Comparison of ENCODE assay signal across 8 cellular contexts in genomic region chr7:90244909-90245841, GRCh38. TPM values are rescaled to one million over a fixed set of nuclear protein-coding genes. Genes with fewer than 3 reads are reported as not detected.
DNase-seq lines count a peak whose midpoint lies in the region; ATAC-seq, FAIRE-seq and TF ChIP-seq lines count a peak whose summit lies in the region.

TSS of gene CFAP69 (plus strand) at chr7:90245174. CDS start at chr7:90245425, 251 bp downstream.

- peaks cover 21% of the 10 kb centered on the region for H3K4me1 Mint-ChIP-seq in central memory CD8-positive, alpha-beta T cell

- H3K27me3 Mint-ChIP-seq in central memory CD8-positive, alpha-beta T cell = peaks cover 46% of the 10 kb centered on the region

- H3K9ac ChIP-seq in kidney (ENCODE audit: low read length in 2 of 2) = peak within 1 kb of the TSS; percentile 44 to 75

- FAIRE-seq in kidney (lab: Jason Lieb, UNC) = no peak

- no peaks in the 10 kb centered on the region for H3K36me3 ChIP-seq in kidney (ENCODE audit: control insufficient read depth in 1 of 2, insufficient read depth in 2 of 2, low read length in 2 of 2)

- POLR2A ChIA-PET in AG04449 (lab: Yijun Ruan, JAX) = no interaction called here

- TF ChIP-seq CTCF in AG04449 (IDR thresholded peaks at IDR 0.05; ENCODE audit: insufficient read depth, low read length, missing control alignments) (peak; percentile 53), kidney (IDR thresholded peaks at IDR 0.05; ENCODE audit: borderline replicate concordance, extremely low read depth, insufficient read depth) (peak; percentile 32)

- DNase-seq in AG04449 (ENCODE audit: low read depth, low spot score) (no peak), NCI-H2196 treated with DMSO at 0.1 percent for 48 hours (lab: John Stamatoyannopoulos, UW; ENCODE audit: unreplicated experiment) (peak; percentile 53), kidney (peak; percentile 96)
- DNase-seq in central memory CD8-positive, alpha-beta T cell (ENCODE audit: low spot score in 2 of 2) = peak; percentile 72 to 79
- peak; percentile 72 to 86 (median 85) for DNase-seq in stimulated activated CD4-positive, alpha-beta T cell treated with anti-CD3 and anti-CD28 coated beads, Interleukin-12 subunit alpha, Interleukin-12 subunit beta, amount 100 ng/mL, for 48 hours (ENCODE audit: low read depth in 2 of 3, low spot score in 1 of 3)

- peaks cover 0 to 7% of the 10 kb centered on the region in 2 donors for H3K4me1 ChIP-seq in kidney (ENCODE audit: control insufficient read depth in 1 of 2, insufficient read depth in 1 of 2, low read depth in 1 of 2, low read length in 2 of 2)

- intact Hi-C loops in kidney (cut with DNase I) = no loop called here

- H3K36me3 Mint-ChIP-seq in central memory CD8-positive, alpha-beta T cell (ENCODE audit: insufficient read depth) = peaks cover 4% of the 10 kb centered on the region

- H3K27ac Mint-ChIP-seq in central memory CD8-positive, alpha-beta T cell (ENCODE audit: low read depth) = peak within 1 kb of the TSS; percentile 71

- CTCF ChIA-PET in AG04449 (lab: Yijun Ruan, JAX) = interaction anchor here (0.6 to 2.0 kb wide), 8 partner anchors 9 to 93 kb away, joined by 3 to 9 read pairs (median 3); partner anchors contain the start of genes STEAP1 and STEAP2

- ATAC-seq in GM18870 (IDR thresholded peaks at IDR 0.05; ENCODE audit: unreplicated experiment) (peak; percentile 66), HG03097 (IDR thresholded peaks at IDR 0.05; ENCODE audit: low FRiP score, unreplicated experiment) (peak; percentile 93)
- peak; percentile 85 to 91 for ATAC-seq in activated CD4-positive, CD25-positive, alpha-beta regulatory T cell treated with anti-CD3 and anti-CD28 coated beads, Interleukin-2, amount 50 U/mL, for 24 hours
- peak; percentile 70 for ATAC-seq in central memory CD8-positive, alpha-beta T cell (replicated peaks; ENCODE audit: extremely low read depth, poor library complexity, severe bottlenecking)

- H3K27ac ChIP-seq in kidney (ENCODE audit: low read depth in 2 of 2, low read length in 2 of 2) = no peak within 1 kb of the TSS

- no peaks in the 10 kb centered on the region for H3K9me3 ChIP-seq in kidney (ENCODE audit: control insufficient read depth in 1 of 2, low read length in 2 of 2)

- H3K4me3 ChIP-seq in AG04449 (ENCODE audit: low read depth, low read length) = peak within 1 kb of the TSS; percentile 90
- peak within 1 kb of the TSS; percentile 91 to 93 for H3K4me3 ChIP-seq in kidney (ENCODE audit: low read length in 2 of 2)

- H3K4me3 Mint-ChIP-seq in central memory CD8-positive, alpha-beta T cell = peak within 1 kb of the TSS; percentile 83

- no peaks in the 10 kb centered on the region for H3K9me3 Mint-ChIP-seq in central memory CD8-positive, alpha-beta T cell

RNA-seq across cellular contexts. Expression of gene CFAP69, which starts in this region (rescaled TPM):
- total RNA-seq in kidney = 13.2 TPM
- 9.2 TPM for polyA plus RNA-seq in kidney (ENCODE audit: insufficient read depth, low read depth, low replicate concordance)
